17 cellular contexts compared by ENCODE assay signal in genomic region chr10:97416565-97416964, GRCh38. TPM values are rescaled to one million over a fixed set of nuclear protein-coding genes. Genes with fewer than 3 reads are reported as not detected.
A peak's percentile ranks its signal among the peaks of the same experiment; 100 is the strongest.
DNase-seq lines count a peak whose midpoint lies in the region; ATAC-seq and TF ChIP-seq lines count a peak whose summit lies in the region.
"Had no signal": no experiment of that assay in that cellular context is flagged by ENCODE, and none has a peak within 500 bp of the region (broad histone marks: within the 10 kb centered on the region; RNA-seq: fewer than 3 reads in every experiment).

No MANE protein-coding gene starts in this region.

- H3K9me3 ChIP-seq in WERI-Rb-1 (ENCODE audit: severe bottlenecking), result no peaks in the 10 kb centered on the region
- H3K9me3 ChIP-seq: adrenal gland, breast epithelium, heart right ventricle had no signal

- no peak for TF ChIP-seq CTCF in WERI-Rb-1 (IDR thresholded peaks at IDR 0.05; ENCODE audit: low read depth, low read length)

- H3K4me3 ChIP-seq in WERI-Rb-1 (ENCODE audit: low read depth, low read length), result no peak overlapping the region
- H3K4me3 ChIP-seq: adrenal gland, breast epithelium, heart right ventricle had no signal

- ATAC-seq in stimulated activated naive CD8-positive, alpha-beta T cell treated with anti-CD3 and anti-CD28 coated beads, Interleukin-15, amount 100 ng/mL, for 72 hours, result no peak
- ATAC-seq in GM19395 (IDR thresholded peaks at IDR 0.05; ENCODE audit: unreplicated experiment), result no peak
- ATAC-seq: heart right ventricle, right cardiac atrium had no signal

- H3K27ac ChIP-seq in WERI-Rb-1, result peak overlapping the region; percentile 93
- H3K27ac ChIP-seq: adrenal gland, breast epithelium, heart right ventricle, VCaP had no signal

- H3K36me3 Mint-ChIP-seq in activated naive CD4-positive, alpha-beta T cell treated with anti-CD3 and anti-CD28 coated beads, Interleukin-2, amount 50 U/mL, for 24 hours, result peaks cover 3% of the 10 kb centered on the region
- no peaks in the 10 kb centered on the region for H3K36me3 Mint-ChIP-seq in immature natural killer cell

- H3K4me3 Mint-ChIP-seq in activated naive CD4-positive, alpha-beta T cell treated with anti-CD3 and anti-CD28 coated beads, Interleukin-2, amount 50 U/mL, for 24 hours, result peak overlapping the region; percentile 64
- H3K4me3 Mint-ChIP-seq in immature natural killer cell, result peak overlapping the region in 3 of 5 donors; percentile 5 to 42 (median 18)
- peak overlapping the region; percentile 7 to 74 for H3K4me3 Mint-ChIP-seq in stimulated activated naive CD8-positive, alpha-beta T cell treated with anti-CD3 and anti-CD28 coated beads, Interleukin-15, amount 100 ng/mL, for 72 hours
- H3K4me3 Mint-ChIP-seq: dendritic cell treated with granulocyte-macrophage colony-stimulating factor and Interleukin-4, amounts not matched to agents 40 ng/mL and 50 ng/mL, for 4 days had no signal

- H3K27ac Mint-ChIP-seq in activated naive CD4-positive, alpha-beta T cell treated with anti-CD3 and anti-CD28 coated beads, Interleukin-2, amount 50 U/mL, for 24 hours, result peak overlapping the region; percentile 94
- H3K27ac Mint-ChIP-seq in immature natural killer cell, result peak overlapping the region; percentile 58 to 89 (median 75)
- peak overlapping the region; percentile 76 to 91 for H3K27ac Mint-ChIP-seq in stimulated activated naive CD8-positive, alpha-beta T cell treated with anti-CD3 and anti-CD28 coated beads, Interleukin-15, amount 100 ng/mL, for 72 hours
- H3K27ac Mint-ChIP-seq: dendritic cell treated with granulocyte-macrophage colony-stimulating factor and Interleukin-4, amounts not matched to agents 40 ng/mL and 50 ng/mL, for 4 days had no signal

- peaks cover 69% of the 10 kb centered on the region for H3K4me1 Mint-ChIP-seq in activated naive CD4-positive, alpha-beta T cell treated with anti-CD3 and anti-CD28 coated beads, Interleukin-2, amount 50 U/mL, for 24 hours
- H3K4me1 Mint-ChIP-seq in immature natural killer cell, result peaks cover 58 to 64% of the 10 kb centered on the region in 2 donors
- H3K4me1 Mint-ChIP-seq in stimulated activated naive CD8-positive, alpha-beta T cell treated with anti-CD3 and anti-CD28 coated beads, Interleukin-15, amount 100 ng/mL, for 72 hours, result peaks cover 92% of the 10 kb centered on the region

- DNase-seq in activated naive CD4-positive, alpha-beta T cell treated with anti-CD3 and anti-CD28 coated beads, Interleukin-2, amount 50 U/mL, for 16 hours, result no peak
- no peak for DNase-seq in WERI-Rb-1
- no peak for DNase-seq in immature natural killer cell
- DNase-seq in stimulated activated naive CD8-positive, alpha-beta T cell treated with anti-CD3 and anti-CD28 coated beads, Interleukin-15, amount 100 ng/mL, for 72 hours, result no peak
- DNase-seq in DMS153 treated with DMSO at 0.1 percent for 48 hours (lab: John Stamatoyannopoulos, UW; ENCODE audit: unreplicated experiment), result no peak
- no peak for DNase-seq in effector CD4-positive, alpha-beta T cell
- DNase-seq: activated CD8-positive, alpha-beta memory T cell treated with anti-CD3 and anti-CD28 coated beads, Interleukin-2, amount 50 U/mL, for 4 hours; adrenal gland; heart right ventricle; NCI-H146; right cardiac atrium; Right ventricle myocardium superior had no signal

- no peaks in the 10 kb centered on the region for H3K9me3 Mint-ChIP-seq in activated naive CD4-positive, alpha-beta T cell treated with anti-CD3 and anti-CD28 coated beads, Interleukin-2, amount 50 U/mL, for 24 hours
- no peaks in the 10 kb centered on the region for H3K9me3 Mint-ChIP-seq in immature natural killer cell
- H3K9me3 Mint-ChIP-seq in stimulated activated naive CD8-positive, alpha-beta T cell treated with anti-CD3 and anti-CD28 coated beads, Interleukin-15, amount 100 ng/mL, for 72 hours, result no peaks in the 10 kb centered on the region
- H3K9me3 Mint-ChIP-seq: dendritic cell treated with granulocyte-macrophage colony-stimulating factor and Interleukin-4, amounts not matched to agents 40 ng/mL and 50 ng/mL, for 4 days had no signal

- H3K36me3 ChIP-seq in WERI-Rb-1, result no peaks in the 10 kb centered on the region
- H3K36me3 ChIP-seq: adrenal gland, breast epithelium, heart right ventricle had no signal

- no peaks in the 10 kb centered on the region for H3K27me3 Mint-ChIP-seq in activated naive CD4-positive, alpha-beta T cell treated with anti-CD3 and anti-CD28 coated beads, Interleukin-2, amount 50 U/mL, for 24 hours
- peaks cover 10 to 31% (median 13%) of the 10 kb centered on the region in 3 donors for H3K27me3 Mint-ChIP-seq in immature natural killer cell (ENCODE audit: low read depth in 3 of 3)
- no peaks in the 10 kb centered on the region for H3K27me3 Mint-ChIP-seq in stimulated activated naive CD8-positive, alpha-beta T cell treated with anti-CD3 and anti-CD28 coated beads, Interleukin-15, amount 100 ng/mL, for 72 hours
- H3K27me3 Mint-ChIP-seq: dendritic cell treated with granulocyte-macrophage colony-stimulating factor and Interleukin-4, amounts not matched to agents 40 ng/mL and 50 ng/mL, for 4 days had no signal

- no peaks in the 10 kb centered on the region for H3K27me3 ChIP-seq in WERI-Rb-1 (ENCODE audit: insufficient read depth, low read depth, severe bottlenecking)
- H3K27me3 ChIP-seq: adrenal gland, breast epithelium, heart right ventricle had no signal

RNA-seq across cellular contexts. Expression of gene PGAM1, which starts 9.4 kb away (rescaled TPM):
- polyA plus RNA-seq in immature natural killer cell, result 100 to 1,000 TPM; 315 to 415 (median 316) TPM

RNA-seq across cellular contexts. Expression of gene RRP12, which starts 15.4 kb away (rescaled TPM):
- 1 to 10 TPM; 4.6 to 8.5 (median 7.0) TPM for polyA plus RNA-seq in immature natural killer cell

RNA-seq across cellular contexts. Expression of gene EXOSC1, which starts 29.2 kb away (rescaled TPM):
- polyA plus RNA-seq in immature natural killer cell, result 10 to 100 TPM; 60.3 to 96.0 (median 66.8) TPM

RNA-seq across cellular contexts. Expression of gene ZDHHC16, which starts 29.4 kb away (rescaled TPM):
- polyA plus RNA-seq in immature natural killer cell, result 10 to 100 TPM; 19.9 to 38.5 (median 27.1) TPM
